In genomic region chr1:219908170-219908569, GRCh38 we compare ENCODE assay signal across 1 cellular context.
TF ChIP-seq lines count a peak whose summit lies in the region.

No MANE protein-coding gene starts in this region.

TF ChIP-seq in HepG2, 621 proteins besides CTCF, POLR2A, EP300 and RAD21:
- no peak for TF ChIP-seq ZBTB21 (CRISPR knock-in tag; IDR thresholded peaks at IDR 0.05)
- no peak for TF ChIP-seq BCL3 (CRISPR knock-in tag; IDR thresholded peaks at IDR 0.05)
- TF ChIP-seq ONECUT2 (CRISPR knock-in tag; IDR thresholded peaks at IDR 0.05) = no peak
- no peak for TF ChIP-seq KDM5B (CRISPR knock-in tag; IDR thresholded peaks at IDR 0.05; ENCODE audit: borderline replicate concordance)
- TF ChIP-seq ZFP37 (CRISPR knock-in tag; IDR thresholded peaks at IDR 0.05; ENCODE audit: borderline replicate concordance) = no peak
- TF ChIP-seq ZNF746 (CRISPR knock-in tag; IDR thresholded peaks at IDR 0.05) = no peak
